2 cellular contexts compared by ENCODE assay signal in the genomic region with DNA sequence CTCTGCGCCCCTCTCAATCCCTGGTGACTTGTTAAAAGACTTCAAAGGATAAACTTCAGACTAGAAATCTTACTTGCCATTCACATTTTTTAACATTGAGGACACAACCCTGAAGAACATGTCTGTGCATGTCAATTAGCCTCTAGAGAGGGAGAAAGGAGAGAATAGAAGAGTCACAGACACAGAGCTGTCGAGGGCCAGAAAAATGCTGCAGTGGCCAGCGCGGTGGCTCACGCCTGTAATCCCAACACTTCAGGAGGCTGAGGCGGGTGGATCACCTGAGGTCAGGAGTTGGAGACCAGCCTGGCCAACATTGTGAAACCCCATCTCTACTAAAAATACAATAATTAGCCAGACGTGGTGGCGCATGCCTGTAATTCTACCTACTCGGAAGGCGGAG. TPM values are rescaled to one million over a fixed set of nuclear protein-coding genes. Genes with fewer than 3 reads are reported as not detected.
"Had no signal": no experiment of that assay in that cellular context is flagged by ENCODE, and none has a peak within 500 bp of the region (broad histone marks: within the 10 kb centered on the region; RNA-seq: fewer than 3 reads in every experiment).

No MANE protein-coding gene starts in this region.

RNA-seq across cellular contexts. Expression of a gene that starts 48.0 kb away (rescaled TPM):
- total RNA-seq: activated CD4-positive, alpha-beta T cell treated with anti-CD3 and anti-CD28 coated beads, Interleukin-2, amount 10 ng/mL, durations not matched to agents 7 days and 5 days had no signal
- polyA plus RNA-seq: naive thymus-derived CD8-positive, alpha-beta T cell had no signal
